Comparison of ENCODE assay signal across 17 cellular contexts in genomic region chr14:98136420-98136819, GRCh38.
DNase-seq lines count a peak whose midpoint lies in the region; ATAC-seq and TF ChIP-seq lines count a peak whose summit lies in the region.
"Had no signal": no experiment of that assay in that cellular context is flagged by ENCODE, and none has a peak within 500 bp of the region (broad histone marks: within the 10 kb centered on the region; RNA-seq: fewer than 3 reads in every experiment).

No MANE protein-coding gene starts in this region.

- no peaks in the 10 kb centered on the region for H3K9me3 ChIP-seq in CD8-positive, alpha-beta T cell (ENCODE audit: low read length)
- H3K9me3 ChIP-seq in naive thymus-derived CD4-positive, alpha-beta T cell (ENCODE audit: control insufficient read depth in 2 of 3, low read length in 3 of 3) = no peaks in the 10 kb centered on the region
- H3K9me3 ChIP-seq: ascending aorta, colonic mucosa, gastrocnemius medialis, mucosa of descending colon, pancreas had no signal

- H3K27me3 Mint-ChIP-seq in T-helper 1 cell treated with Interleukin-12 subunit alpha and Interleukin-12 subunit beta and Interleukin-4 antibody, amounts not matched to agents 30 μg/mL and 1 μg/mL, for 36 hours (ENCODE audit: low read depth) = no peaks in the 10 kb centered on the region
- no peaks in the 10 kb centered on the region for H3K27me3 Mint-ChIP-seq in CD8-positive, alpha-beta T cell (ENCODE audit: low read depth)
- no peaks in the 10 kb centered on the region for H3K27me3 Mint-ChIP-seq in activated T-cell treated with anti-CD3 and anti-CD28 coated beads, Interleukin-2, amount 50 U/mL, for 72 hours (ENCODE audit: low read depth)
- no peaks in the 10 kb centered on the region for H3K27me3 Mint-ChIP-seq in naive thymus-derived CD4-positive, alpha-beta T cell

- peak overlapping the region; percentile 25 for H3K4me3 Mint-ChIP-seq in T-helper 1 cell treated with Interleukin-12 subunit alpha and Interleukin-12 subunit beta and Interleukin-4 antibody, amounts not matched to agents 30 μg/mL and 1 μg/mL, for 36 hours
- peak overlapping the region; percentile 89 for H3K4me3 Mint-ChIP-seq in CD8-positive, alpha-beta T cell
- peak overlapping the region; percentile 84 to 96 for H3K4me3 Mint-ChIP-seq in activated T-cell treated with anti-CD3 and anti-CD28 coated beads, Interleukin-2, amount 50 U/mL, for 72 hours
- H3K4me3 Mint-ChIP-seq in naive thymus-derived CD4-positive, alpha-beta T cell = peak overlapping the region; percentile 81 to 99 (median 93)

- H3K4me1 Mint-ChIP-seq in T-helper 1 cell treated with Interleukin-12 subunit alpha and Interleukin-12 subunit beta and Interleukin-4 antibody, amounts not matched to agents 30 μg/mL and 1 μg/mL, for 36 hours (ENCODE audit: low read depth) = peaks cover 59% of the 10 kb centered on the region
- H3K4me1 Mint-ChIP-seq in CD8-positive, alpha-beta T cell (ENCODE audit: low read depth) = peaks cover 90% of the 10 kb centered on the region
- H3K4me1 Mint-ChIP-seq in activated T-cell treated with anti-CD3 and anti-CD28 coated beads, Interleukin-2, amount 50 U/mL, for 72 hours (ENCODE audit: low read depth) = peaks cover 90% of the 10 kb centered on the region
- peaks cover 55 to 97% (median 85%) of the 10 kb centered on the region in 7 donors for H3K4me1 Mint-ChIP-seq in naive thymus-derived CD4-positive, alpha-beta T cell

- POLR2A ChIA-PET in CD8-positive, alpha-beta T cell (lab: Charles Lee) = interaction anchor here (0.7 to 9.1 kb wide), 28 partner anchors 9 to 1138 kb away, joined by 3 to 105 read pairs (median 4); partner anchors contain the start of gene BCL11B
- POLR2A ChIA-PET in naive thymus-derived CD4-positive, alpha-beta T cell (lab: Charles Lee) = interaction anchor here (0.6 to 17.8 kb wide), 30 partner anchors 30 to 1140 kb away, joined by 3 to 501 read pairs (median 5); partner anchors contain the start of gene BCL11B

- no peaks in the 10 kb centered on the region for H3K27me3 ChIP-seq in CD8-positive, alpha-beta T cell (ENCODE audit: insufficient read depth, low read length)
- no peaks in the 10 kb centered on the region for H3K27me3 ChIP-seq in naive thymus-derived CD4-positive, alpha-beta T cell (ENCODE audit: control insufficient read depth in 2 of 2, insufficient read depth in 2 of 2, low read length in 2 of 2)
- H3K27me3 ChIP-seq: ascending aorta, pancreas had no signal

- no peaks in the 10 kb centered on the region for H3K36me3 Mint-ChIP-seq in T-helper 1 cell treated with Interleukin-12 subunit alpha and Interleukin-12 subunit beta and Interleukin-4 antibody, amounts not matched to agents 30 μg/mL and 1 μg/mL, for 36 hours (ENCODE audit: low read depth)
- peaks cover 5% of the 10 kb centered on the region for H3K36me3 Mint-ChIP-seq in CD8-positive, alpha-beta T cell
- H3K36me3 Mint-ChIP-seq in activated T-cell treated with anti-CD3 and anti-CD28 coated beads, Interleukin-2, amount 50 U/mL, for 72 hours (ENCODE audit: insufficient read depth in 2 of 2) = no peaks in the 10 kb centered on the region
- H3K36me3 Mint-ChIP-seq in naive thymus-derived CD4-positive, alpha-beta T cell = peaks cover 0 to 5% (median 2%) of the 10 kb centered on the region in 5 donors

- ATAC-seq in CD8-positive, alpha-beta T cell = peak; percentile 14
- peak; percentile 26 to 28 for ATAC-seq in activated T-cell treated with anti-CD3 and anti-CD28 coated beads, Interleukin-2, amount 50 U/mL, for 72 hours (replicated peaks in 1 of 2)
- peak; percentile 7 for ATAC-seq in naive thymus-derived CD4-positive, alpha-beta T cell
- ATAC-seq in HG03159 (IDR thresholded peaks at IDR 0.05; ENCODE audit: unreplicated experiment) (no peak), GM18505 (IDR thresholded peaks at IDR 0.05; ENCODE audit: unreplicated experiment) (no peak)
- ATAC-seq: gastrocnemius medialis, pancreas had no signal

- no peaks in the 10 kb centered on the region for H3K9me3 Mint-ChIP-seq in T-helper 1 cell treated with Interleukin-12 subunit alpha and Interleukin-12 subunit beta and Interleukin-4 antibody, amounts not matched to agents 30 μg/mL and 1 μg/mL, for 36 hours
- H3K9me3 Mint-ChIP-seq in CD8-positive, alpha-beta T cell = no peaks in the 10 kb centered on the region
- H3K9me3 Mint-ChIP-seq in activated T-cell treated with anti-CD3 and anti-CD28 coated beads, Interleukin-2, amount 50 U/mL, for 72 hours = no peaks in the 10 kb centered on the region
- H3K9me3 Mint-ChIP-seq in naive thymus-derived CD4-positive, alpha-beta T cell = peaks cover 0 to 4% (median 0%) of the 10 kb centered on the region in 11 donors

- H3K36me3 ChIP-seq in CD8-positive, alpha-beta T cell (ENCODE audit: insufficient read depth, low read length) = no peaks in the 10 kb centered on the region
- H3K36me3 ChIP-seq in naive thymus-derived CD4-positive, alpha-beta T cell (ENCODE audit: control insufficient read depth in 2 of 3, insufficient read depth in 3 of 3, low read length in 3 of 3) = no peaks in the 10 kb centered on the region
- H3K36me3 ChIP-seq: ascending aorta, colonic mucosa, gastrocnemius medialis, pancreas had no signal

- DNase-seq in T-helper 1 cell = no peak
- DNase-seq in CD8-positive, alpha-beta T cell = peak in 2 of 7 experiments; percentile 26 to 63
- no peak for DNase-seq in activated T-cell treated with anti-CD3 and anti-CD28 coated beads, Interleukin-2, amount 50 U/mL, for 72 hours
- DNase-seq in naive thymus-derived CD4-positive, alpha-beta T cell = no peak
- no peak for DNase-seq in mesenteric fat pad (ENCODE audit: low spot score)
- DNase-seq: colonic mucosa, EL, gastrocnemius medialis, IMR-90, mucosa of descending colon, NCI-H2171, pancreas had no signal

- peak overlapping the region; percentile 56 for H3K4me3 ChIP-seq in CD8-positive, alpha-beta T cell (ENCODE audit: low read depth, low read length)
- H3K4me3 ChIP-seq in naive thymus-derived CD4-positive, alpha-beta T cell (ENCODE audit: low read length) = peak overlapping the region; percentile 52
- H3K4me3 ChIP-seq: ascending aorta, colonic mucosa, gastrocnemius medialis, mucosa of descending colon, pancreas, skin epidermis had no signal

- intact Hi-C loops in CD8-positive, alpha-beta T cell (cut with DNase I, micrococcal nuclease) = loop anchor here (2.0 to 10.0 kb wide), 7 partner anchors 186 to 1056 kb away; no protein-coding TSS in a partner anchor
- intact Hi-C loops in naive thymus-derived CD4-positive, alpha-beta T cell (cut with micrococcal nuclease) = loop anchor here (1.0 to 10.0 kb wide), 15 partner anchors 142 to 1056 kb away; no protein-coding TSS in a partner anchor

- CTCF ChIA-PET in CD8-positive, alpha-beta T cell (lab: Charles Lee) = interaction anchor here (0.9 to 17.0 kb wide), 20 partner anchors 11 to 1135 kb away, joined by 3 to 283 read pairs (median 4); partner anchors contain the start of gene BCL11B
- CTCF ChIA-PET in naive thymus-derived CD4-positive, alpha-beta T cell (lab: Charles Lee) = interaction anchor here (0.5 to 16.0 kb wide), 17 partner anchors 33 to 1174 kb away, joined by 3 to 279 read pairs (median 5); partner anchors contain the start of gene BCL11B

- peaks cover 77% of the 10 kb centered on the region for H3K4me1 ChIP-seq in CD8-positive, alpha-beta T cell (ENCODE audit: insufficient read depth, low read length)
- peaks cover 54 to 56% of the 10 kb centered on the region in 2 donors for H3K4me1 ChIP-seq in naive thymus-derived CD4-positive, alpha-beta T cell (ENCODE audit: control insufficient read depth in 2 of 2, insufficient read depth in 2 of 2, low read length in 2 of 2)
- H3K4me1 ChIP-seq: ascending aorta, colonic mucosa, gastrocnemius medialis, pancreas had no signal

- TF ChIP-seq CTCF in CD8-positive, alpha-beta T cell (IDR thresholded peaks at IDR 0.05) = no peak

- H3K27ac Mint-ChIP-seq in T-helper 1 cell treated with Interleukin-12 subunit alpha and Interleukin-12 subunit beta and Interleukin-4 antibody, amounts not matched to agents 30 μg/mL and 1 μg/mL, for 36 hours = peak overlapping the region; percentile 78
- H3K27ac Mint-ChIP-seq in CD8-positive, alpha-beta T cell = peak overlapping the region; percentile 92
- peak overlapping the region; percentile 94 for H3K27ac Mint-ChIP-seq in activated T-cell treated with anti-CD3 and anti-CD28 coated beads, Interleukin-2, amount 50 U/mL, for 72 hours
- H3K27ac Mint-ChIP-seq in naive thymus-derived CD4-positive, alpha-beta T cell = peak overlapping the region; percentile 90 to 99 (median 96)

- no peak for TF ChIP-seq POLR2A in GM18505 (IDR thresholded peaks at IDR 0.05; ENCODE audit: borderline replicate concordance, extremely low read depth, insufficient read depth, insufficient read length)

- peak overlapping the region; percentile 50 for H3K27ac ChIP-seq in CD8-positive, alpha-beta T cell (ENCODE audit: low read depth, low read length)
- H3K27ac ChIP-seq in naive thymus-derived CD4-positive, alpha-beta T cell (ENCODE audit: low read depth, low read length) = peak overlapping the region; percentile 78
- H3K27ac ChIP-seq: ascending aorta, colonic mucosa, gastrocnemius medialis, pancreas had no signal

Comparison
In these comparisons a context has a peak if more than half of its experiments do, and no peak if none do; other contexts are left out.
1. H3K4me3 Mint-ChIP-seq: peak in every context shown above with its lines; median percentile 93 in naive thymus-derived CD4-positive, alpha-beta T cell; 90 in activated T-cell treated with anti-CD3 and anti-CD28 coated beads, Interleukin-2, amount 50 U/mL, for 72 hours; 89 in CD8-positive, alpha-beta T cell; 25 in T-helper 1 cell treated with Interleukin-12 subunit alpha and Interleukin-12 subunit beta and Interleukin-4 antibody, amounts not matched to agents 30 μg/mL and 1 μg/mL, for 36 hours.
2. ATAC-seq: peak in CD8-positive, alpha-beta T cell (single experiment), activated T-cell treated with anti-CD3 and anti-CD28 coated beads, Interleukin-2, amount 50 U/mL, for 72 hours (2 of 2) and naive thymus-derived CD4-positive, alpha-beta T cell (single experiment); none in HG03159 (single experiment) and GM18505 (single experiment).
3. Peak in every context shown above with its lines, with median percentiles within 50 percentile points of each other: H3K27ac Mint-ChIP-seq.